Comparison of ENCODE assay signal across 15 cellular contexts in genomic region chr6:140275725-140276124, GRCh38.
"Had no signal": no experiment of that assay in that cellular context is flagged by ENCODE, and none has a peak within 500 bp of the region (broad histone marks: within the 10 kb centered on the region; RNA-seq: fewer than 3 reads in every experiment).

No MANE protein-coding gene starts in this region.

- H3K27me3 ChIP-seq: heart right ventricle, neutrophil, stomach had no signal

- H3K4me1 ChIP-seq: psoas muscle, stomach had no signal

- ATAC-seq: heart right ventricle; left lobe of liver; mucosa of descending colon; naive thymus-derived CD8-positive, alpha-beta T cell; psoas muscle; sciatic nerve had no signal

- DNase-seq: heart right ventricle; hypothalamus; kidney glomerular epithelial cell; mucosa of descending colon; naive thymus-derived CD8-positive, alpha-beta T cell; psoas muscle; stimulated activated naive CD4-positive, alpha-beta T cell; stomach; substantia nigra; trophoblast cell had no signal

- H3K9me3 ChIP-seq: heart right ventricle, mucosa of descending colon, neutrophil, stomach, thoracic aorta had no signal

- H3K36me3 ChIP-seq: heart right ventricle, neutrophil, stomach, thoracic aorta had no signal

- H3K27ac ChIP-seq: heart right ventricle, neutrophil, psoas muscle, skin epidermis, stomach, thoracic aorta had no signal

- H3K4me3 ChIP-seq: heart right ventricle, mucosa of descending colon, psoas muscle, skin epidermis, stomach, thoracic aorta had no signal
